1 cellular context compared by ENCODE assay signal in the genomic region with DNA sequence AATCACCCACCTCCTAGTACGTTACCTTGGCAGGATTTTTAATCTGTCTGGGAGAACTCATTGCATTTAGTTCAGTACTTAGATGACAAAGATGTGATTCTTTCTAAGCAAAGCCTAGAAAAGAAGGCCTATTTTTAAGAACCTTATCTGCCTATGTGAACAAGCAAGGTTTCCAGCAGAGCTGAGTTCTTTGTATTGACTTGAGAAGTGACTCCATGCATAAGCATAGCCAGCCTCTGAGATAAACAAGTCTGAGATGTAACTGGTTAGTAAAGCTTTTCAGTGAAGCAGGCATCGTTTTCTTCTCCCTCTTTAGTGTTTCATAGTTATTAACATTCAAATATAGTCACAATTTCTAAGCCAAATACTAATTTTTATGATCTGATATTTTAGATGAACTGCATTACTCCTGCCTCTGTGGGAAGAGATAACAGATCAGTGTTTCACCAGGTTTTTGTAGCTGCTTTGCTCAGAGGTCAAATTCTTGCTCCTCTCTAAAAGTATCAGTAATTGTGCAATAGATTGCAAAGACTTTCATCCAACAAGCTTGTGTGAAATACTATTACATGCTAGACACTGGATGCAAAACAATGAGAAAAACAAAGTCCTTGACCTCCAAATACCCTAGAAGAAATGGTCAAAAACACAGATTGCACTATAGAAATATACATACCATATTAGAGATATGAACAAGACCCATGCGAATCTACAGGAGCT.
TF ChIP-seq lines count a peak whose summit lies in the region.

No MANE protein-coding gene starts in this region.

TF ChIP-seq in K562, 482 proteins besides CTCF, POLR2A, EP300 and RAD21 (continues in another document):
- TF ChIP-seq, protein P1, sequence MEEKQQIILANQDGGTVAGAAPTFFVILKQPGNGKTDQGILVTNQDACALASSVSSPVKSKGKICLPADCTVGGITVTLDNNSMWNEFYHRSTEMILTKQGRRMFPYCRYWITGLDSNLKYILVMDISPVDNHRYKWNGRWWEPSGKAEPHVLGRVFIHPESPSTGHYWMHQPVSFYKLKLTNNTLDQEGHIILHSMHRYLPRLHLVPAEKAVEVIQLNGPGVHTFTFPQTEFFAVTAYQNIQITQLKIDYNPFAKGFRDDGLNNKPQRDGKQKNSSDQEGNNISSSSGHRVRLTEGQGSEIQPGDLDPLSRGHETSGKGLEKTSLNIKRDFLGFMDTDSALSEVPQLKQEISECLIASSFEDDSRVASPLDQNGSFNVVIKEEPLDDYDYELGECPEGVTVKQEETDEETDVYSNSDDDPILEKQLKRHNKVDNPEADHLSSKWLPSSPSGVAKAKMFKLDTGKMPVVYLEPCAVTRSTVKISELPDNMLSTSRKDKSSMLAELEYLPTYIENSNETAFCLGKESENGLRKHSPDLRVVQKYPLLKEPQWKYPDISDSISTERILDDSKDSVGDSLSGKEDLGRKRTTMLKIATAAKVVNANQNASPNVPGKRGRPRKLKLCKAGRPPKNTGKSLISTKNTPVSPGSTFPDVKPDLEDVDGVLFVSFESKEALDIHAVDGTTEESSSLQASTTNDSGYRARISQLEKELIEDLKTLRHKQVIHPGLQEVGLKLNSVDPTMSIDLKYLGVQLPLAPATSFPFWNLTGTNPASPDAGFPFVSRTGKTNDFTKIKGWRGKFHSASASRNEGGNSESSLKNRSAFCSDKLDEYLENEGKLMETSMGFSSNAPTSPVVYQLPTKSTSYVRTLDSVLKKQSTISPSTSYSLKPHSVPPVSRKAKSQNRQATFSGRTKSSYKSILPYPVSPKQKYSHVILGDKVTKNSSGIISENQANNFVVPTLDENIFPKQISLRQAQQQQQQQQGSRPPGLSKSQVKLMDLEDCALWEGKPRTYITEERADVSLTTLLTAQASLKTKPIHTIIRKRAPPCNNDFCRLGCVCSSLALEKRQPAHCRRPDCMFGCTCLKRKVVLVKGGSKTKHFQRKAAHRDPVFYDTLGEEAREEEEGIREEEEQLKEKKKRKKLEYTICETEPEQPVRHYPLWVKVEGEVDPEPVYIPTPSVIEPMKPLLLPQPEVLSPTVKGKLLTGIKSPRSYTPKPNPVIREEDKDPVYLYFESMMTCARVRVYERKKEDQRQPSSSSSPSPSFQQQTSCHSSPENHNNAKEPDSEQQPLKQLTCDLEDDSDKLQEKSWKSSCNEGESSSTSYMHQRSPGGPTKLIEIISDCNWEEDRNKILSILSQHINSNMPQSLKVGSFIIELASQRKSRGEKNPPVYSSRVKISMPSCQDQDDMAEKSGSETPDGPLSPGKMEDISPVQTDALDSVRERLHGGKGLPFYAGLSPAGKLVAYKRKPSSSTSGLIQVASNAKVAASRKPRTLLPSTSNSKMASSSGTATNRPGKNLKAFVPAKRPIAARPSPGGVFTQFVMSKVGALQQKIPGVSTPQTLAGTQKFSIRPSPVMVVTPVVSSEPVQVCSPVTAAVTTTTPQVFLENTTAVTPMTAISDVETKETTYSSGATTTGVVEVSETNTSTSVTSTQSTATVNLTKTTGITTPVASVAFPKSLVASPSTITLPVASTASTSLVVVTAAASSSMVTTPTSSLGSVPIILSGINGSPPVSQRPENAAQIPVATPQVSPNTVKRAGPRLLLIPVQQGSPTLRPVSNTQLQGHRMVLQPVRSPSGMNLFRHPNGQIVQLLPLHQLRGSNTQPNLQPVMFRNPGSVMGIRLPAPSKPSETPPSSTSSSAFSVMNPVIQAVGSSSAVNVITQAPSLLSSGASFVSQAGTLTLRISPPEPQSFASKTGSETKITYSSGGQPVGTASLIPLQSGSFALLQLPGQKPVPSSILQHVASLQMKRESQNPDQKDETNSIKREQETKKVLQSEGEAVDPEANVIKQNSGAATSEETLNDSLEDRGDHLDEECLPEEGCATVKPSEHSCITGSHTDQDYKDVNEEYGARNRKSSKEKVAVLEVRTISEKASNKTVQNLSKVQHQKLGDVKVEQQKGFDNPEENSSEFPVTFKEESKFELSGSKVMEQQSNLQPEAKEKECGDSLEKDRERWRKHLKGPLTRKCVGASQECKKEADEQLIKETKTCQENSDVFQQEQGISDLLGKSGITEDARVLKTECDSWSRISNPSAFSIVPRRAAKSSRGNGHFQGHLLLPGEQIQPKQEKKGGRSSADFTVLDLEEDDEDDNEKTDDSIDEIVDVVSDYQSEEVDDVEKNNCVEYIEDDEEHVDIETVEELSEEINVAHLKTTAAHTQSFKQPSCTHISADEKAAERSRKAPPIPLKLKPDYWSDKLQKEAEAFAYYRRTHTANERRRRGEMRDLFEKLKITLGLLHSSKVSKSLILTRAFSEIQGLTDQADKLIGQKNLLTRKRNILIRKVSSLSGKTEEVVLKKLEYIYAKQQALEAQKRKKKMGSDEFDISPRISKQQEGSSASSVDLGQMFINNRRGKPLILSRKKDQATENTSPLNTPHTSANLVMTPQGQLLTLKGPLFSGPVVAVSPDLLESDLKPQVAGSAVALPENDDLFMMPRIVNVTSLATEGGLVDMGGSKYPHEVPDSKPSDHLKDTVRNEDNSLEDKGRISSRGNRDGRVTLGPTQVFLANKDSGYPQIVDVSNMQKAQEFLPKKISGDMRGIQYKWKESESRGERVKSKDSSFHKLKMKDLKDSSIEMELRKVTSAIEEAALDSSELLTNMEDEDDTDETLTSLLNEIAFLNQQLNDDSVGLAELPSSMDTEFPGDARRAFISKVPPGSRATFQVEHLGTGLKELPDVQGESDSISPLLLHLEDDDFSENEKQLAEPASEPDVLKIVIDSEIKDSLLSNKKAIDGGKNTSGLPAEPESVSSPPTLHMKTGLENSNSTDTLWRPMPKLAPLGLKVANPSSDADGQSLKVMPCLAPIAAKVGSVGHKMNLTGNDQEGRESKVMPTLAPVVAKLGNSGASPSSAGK (IDR thresholded peaks at IDR 0.05): no peak
- TF ChIP-seq RBM25 (IDR thresholded peaks at IDR 0.05; ENCODE audit: low read depth, low read length, severe bottlenecking) (no peak), CHD1 (IDR thresholded peaks at IDR 0.05; ENCODE audit: low read length) (no peak), EP400 (IDR thresholded peaks at IDR 0.05) (no peak), DDX20 (tag; IDR thresholded peaks at IDR 0.05; ENCODE audit: low read depth) (no peak), HINFP (tag; conservative IDR thresholded peaks at IDR 0.05; ENCODE audit: low read depth) (no peak), SMARCA5 (IDR thresholded peaks at IDR 0.05) (no peak), MAFF (IDR thresholded peaks at IDR 0.05; ENCODE audit: low read length) (no peak), SP2 (IDR thresholded peaks at IDR 0.05; ENCODE audit: extremely low read depth, low read depth, low read length, poor library complexity, severe bottlenecking) (no peak), SP1 (CRISPR knock-in tag; IDR thresholded peaks at IDR 0.05) (no peak), EGR1 (conservative IDR thresholded peaks at IDR 0.05) (no peak), GTF2E2 (tag; IDR thresholded peaks at IDR 0.05) (peak; percentile 19; the same call in 1 of the 2 replicates), ZNF57 (CRISPR knock-in tag; IDR thresholded peaks at IDR 0.05) (no peak), HOMEZ (CRISPR knock-in tag; IDR thresholded peaks at IDR 0.05) (no peak), SMARCC2 (IDR thresholded peaks at IDR 0.05; ENCODE audit: low read depth) (no peak), MTA1 (IDR thresholded peaks at IDR 0.05; ENCODE audit: borderline replicate concordance) (no peak), AFF4 (CRISPR knock-in tag; IDR thresholded peaks at IDR 0.05) (no peak), ZNF589 (CRISPR knock-in tag; IDR thresholded peaks at IDR 0.05; ENCODE audit: low read depth) (0 out of 2 replicates have a peak, but pooled peaks have one; percentile 61), ZNF445 (CRISPR knock-in tag; IDR thresholded peaks at IDR 0.05; ENCODE audit: low read depth) (no peak), PURB (CRISPR knock-in tag; IDR thresholded peaks at IDR 0.05; ENCODE audit: low read depth) (no peak), STAT5A (IDR thresholded peaks at IDR 0.05; ENCODE audit: borderline replicate concordance, low read length) (no peak), THRAP3 (IDR thresholded peaks at IDR 0.05; ENCODE audit: borderline replicate concordance) (no peak), ZNF224 (CRISPR knock-in tag; IDR thresholded peaks at IDR 0.05) (no peak), ZNF79 (CRISPR knock-in tag; IDR thresholded peaks at IDR 0.05; ENCODE audit: low read depth) (0 out of 2 replicates have a peak, but pooled peaks have one; percentile 19), CEBPZ (IDR thresholded peaks at IDR 0.05; ENCODE audit: borderline replicate concordance, low read depth, low read length) (no peak), NFYB (IDR thresholded peaks at IDR 0.05; ENCODE audit: extremely low read depth, insufficient read length) (no peak), CEBPB (tag; IDR thresholded peaks at IDR 0.05) (peak; percentile 45; the same call in 1 of the 2 replicates), ZBED1 (IDR thresholded peaks at IDR 0.05) (no peak)
- TF ChIP-seq, protein P2, sequence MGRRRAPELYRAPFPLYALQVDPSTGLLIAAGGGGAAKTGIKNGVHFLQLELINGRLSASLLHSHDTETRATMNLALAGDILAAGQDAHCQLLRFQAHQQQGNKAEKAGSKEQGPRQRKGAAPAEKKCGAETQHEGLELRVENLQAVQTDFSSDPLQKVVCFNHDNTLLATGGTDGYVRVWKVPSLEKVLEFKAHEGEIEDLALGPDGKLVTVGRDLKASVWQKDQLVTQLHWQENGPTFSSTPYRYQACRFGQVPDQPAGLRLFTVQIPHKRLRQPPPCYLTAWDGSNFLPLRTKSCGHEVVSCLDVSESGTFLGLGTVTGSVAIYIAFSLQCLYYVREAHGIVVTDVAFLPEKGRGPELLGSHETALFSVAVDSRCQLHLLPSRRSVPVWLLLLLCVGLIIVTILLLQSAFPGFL (CRISPR knock-in tag; IDR thresholded peaks at IDR 0.05): no peak
